In the genomic region with DNA sequence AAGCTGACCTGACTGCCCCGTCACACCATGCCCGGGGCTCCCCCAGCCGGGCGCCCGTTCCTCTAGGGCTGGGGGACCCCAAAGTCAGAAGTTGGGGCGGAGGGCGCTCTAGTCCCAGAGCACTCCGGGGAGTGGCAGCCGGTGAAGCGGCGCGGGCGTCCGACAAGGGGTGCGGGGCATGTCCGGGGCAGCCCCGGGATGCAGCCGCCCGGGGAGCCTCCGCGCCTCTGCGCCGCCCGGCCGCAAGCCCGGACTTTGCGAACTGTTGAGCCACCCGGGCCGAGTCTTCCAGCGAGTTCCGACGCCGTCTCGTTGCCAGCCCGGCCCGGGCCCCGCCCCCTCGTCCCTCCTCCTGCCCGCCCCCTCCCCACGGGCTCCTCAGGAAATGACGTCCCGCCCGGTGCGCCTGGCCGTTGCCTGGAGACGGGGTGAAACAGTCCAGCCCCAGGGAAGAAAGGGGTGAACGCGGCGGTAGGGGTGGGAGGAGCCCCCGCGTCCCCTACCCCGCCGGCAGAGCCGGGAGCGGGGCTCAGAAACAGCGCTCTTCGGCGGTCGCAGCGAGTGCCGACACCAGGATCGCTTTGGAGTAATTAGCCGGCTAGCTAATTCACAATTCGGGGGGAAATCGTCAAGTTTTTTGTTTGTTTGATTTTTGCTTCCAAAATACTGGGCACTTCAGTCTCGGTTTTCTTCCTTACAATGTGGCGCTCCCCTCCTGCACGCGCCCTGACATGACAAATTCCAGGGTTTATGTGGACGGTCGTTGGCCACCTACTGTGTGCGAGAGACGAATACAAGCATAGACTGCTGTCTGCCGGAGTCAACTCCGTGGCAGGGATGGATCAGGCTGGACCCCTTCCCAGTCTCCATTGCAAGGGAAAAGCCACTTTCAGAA, we compare ENCODE assay signal across 1 cellular context.
TF ChIP-seq lines count a peak whose summit lies in the region.

WHRN (minus strand) TSS at position 287 of the 895 bp plus-strand sequence. CDS start 672 bp downstream, outside the sequence.

TF ChIP-seq in HepG2, 621 proteins besides CTCF, POLR2A, EP300 and RAD21 (continued from another document and continues in another):
- no peak for TF ChIP-seq ZBTB40 (IDR thresholded peaks at IDR 0.05)
- TF ChIP-seq ZBTB40 (CRISPR knock-in tag; IDR thresholded peaks at IDR 0.05) = peak; percentile 30; the same call in 1 of the 2 replicates
- no peak for TF ChIP-seq ZNF180 (CRISPR knock-in tag; IDR thresholded peaks at IDR 0.05; ENCODE audit: borderline replicate concordance, low read depth)
- TF ChIP-seq MIER3 (CRISPR knock-in tag; IDR thresholded peaks at IDR 0.05; ENCODE audit: borderline replicate concordance) = no peak
- TF ChIP-seq, protein P1, sequence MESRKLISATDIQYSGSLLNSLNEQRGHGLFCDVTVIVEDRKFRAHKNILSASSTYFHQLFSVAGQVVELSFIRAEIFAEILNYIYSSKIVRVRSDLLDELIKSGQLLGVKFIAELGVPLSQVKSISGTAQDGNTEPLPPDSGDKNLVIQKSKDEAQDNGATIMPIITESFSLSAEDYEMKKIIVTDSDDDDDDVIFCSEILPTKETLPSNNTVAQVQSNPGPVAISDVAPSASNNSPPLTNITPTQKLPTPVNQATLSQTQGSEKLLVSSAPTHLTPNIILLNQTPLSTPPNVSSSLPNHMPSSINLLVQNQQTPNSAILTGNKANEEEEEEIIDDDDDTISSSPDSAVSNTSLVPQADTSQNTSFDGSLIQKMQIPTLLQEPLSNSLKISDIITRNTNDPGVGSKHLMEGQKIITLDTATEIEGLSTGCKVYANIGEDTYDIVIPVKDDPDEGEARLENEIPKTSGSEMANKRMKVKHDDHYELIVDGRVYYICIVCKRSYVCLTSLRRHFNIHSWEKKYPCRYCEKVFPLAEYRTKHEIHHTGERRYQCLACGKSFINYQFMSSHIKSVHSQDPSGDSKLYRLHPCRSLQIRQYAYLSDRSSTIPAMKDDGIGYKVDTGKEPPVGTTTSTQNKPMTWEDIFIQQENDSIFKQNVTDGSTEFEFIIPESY (CRISPR knock-in tag; IDR thresholded peaks at IDR 0.05) = no peak
- TF ChIP-seq MAX (IDR thresholded peaks at IDR 0.05) = peak; percentile 64; the same call in 1 of the 2 replicates
- no peak for TF ChIP-seq ZNF615 (CRISPR knock-in tag; IDR thresholded peaks at IDR 0.05; ENCODE audit: borderline replicate concordance)
- TF ChIP-seq ZNF34 (CRISPR knock-in tag; IDR thresholded peaks at IDR 0.05; ENCODE audit: borderline replicate concordance) = no peak
- TF ChIP-seq SRF (IDR thresholded peaks at IDR 0.05; ENCODE audit: low read depth, low read length) = no peak
- TF ChIP-seq ZNF766 (CRISPR knock-in tag; IDR thresholded peaks at IDR 0.05; ENCODE audit: borderline replicate concordance) = no peak
- TF ChIP-seq, protein P2, sequence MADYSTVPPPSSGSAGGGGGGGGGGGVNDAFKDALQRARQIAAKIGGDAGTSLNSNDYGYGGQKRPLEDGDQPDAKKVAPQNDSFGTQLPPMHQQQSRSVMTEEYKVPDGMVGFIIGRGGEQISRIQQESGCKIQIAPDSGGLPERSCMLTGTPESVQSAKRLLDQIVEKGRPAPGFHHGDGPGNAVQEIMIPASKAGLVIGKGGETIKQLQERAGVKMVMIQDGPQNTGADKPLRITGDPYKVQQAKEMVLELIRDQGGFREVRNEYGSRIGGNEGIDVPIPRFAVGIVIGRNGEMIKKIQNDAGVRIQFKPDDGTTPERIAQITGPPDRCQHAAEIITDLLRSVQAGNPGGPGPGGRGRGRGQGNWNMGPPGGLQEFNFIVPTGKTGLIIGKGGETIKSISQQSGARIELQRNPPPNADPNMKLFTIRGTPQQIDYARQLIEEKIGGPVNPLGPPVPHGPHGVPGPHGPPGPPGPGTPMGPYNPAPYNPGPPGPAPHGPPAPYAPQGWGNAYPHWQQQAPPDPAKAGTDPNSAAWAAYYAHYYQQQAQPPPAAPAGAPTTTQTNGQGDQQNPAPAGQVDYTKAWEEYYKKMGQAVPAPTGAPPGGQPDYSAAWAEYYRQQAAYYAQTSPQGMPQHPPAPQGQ (CRISPR knock-in tag; IDR thresholded peaks at IDR 0.05; ENCODE audit: borderline replicate concordance) = no peak
- TF ChIP-seq MAF1 (CRISPR knock-in tag; IDR thresholded peaks at IDR 0.05; ENCODE audit: borderline replicate concordance) = no peak
- TF ChIP-seq MAZ (IDR thresholded peaks at IDR 0.05; ENCODE audit: borderline replicate concordance, low read depth, low read length) = no peak; the same call in 1 of the 2 replicates
- TF ChIP-seq MAZ (CRISPR knock-in tag; IDR thresholded peaks at IDR 0.05; ENCODE audit: low read depth) = 0 out of 2 replicates have a peak, but pooled peaks have one; percentile 28
- TF ChIP-seq ZFY (CRISPR knock-in tag; IDR thresholded peaks at IDR 0.05) = peak; percentile 60
- 0 out of 2 replicates have a peak, but pooled peaks have one; percentile 42 for TF ChIP-seq ZNF160 (CRISPR knock-in tag; IDR thresholded peaks at IDR 0.05)
- peak; percentile 93 for TF ChIP-seq GABPB1 (CRISPR knock-in tag; IDR thresholded peaks at IDR 0.05)
- peak; percentile 65 for TF ChIP-seq PATZ1 (CRISPR knock-in tag; IDR thresholded peaks at IDR 0.05)
- TF ChIP-seq PRDM15 (CRISPR knock-in tag; IDR thresholded peaks at IDR 0.05) = no peak
- no peak for TF ChIP-seq ZNF496 (CRISPR knock-in tag; IDR thresholded peaks at IDR 0.05; ENCODE audit: insufficient replicate concordance)
- no peak for TF ChIP-seq CEBPB (IDR thresholded peaks at IDR 0.05; ENCODE audit: borderline replicate concordance, low read depth, low read length)
- TF ChIP-seq CREM (IDR thresholded peaks at IDR 0.05) = peak; percentile 66
- TF ChIP-seq CREM (CRISPR knock-in tag; IDR thresholded peaks at IDR 0.05) = no peak
- no peak for TF ChIP-seq CREB3 (CRISPR knock-in tag; IDR thresholded peaks at IDR 0.05)
- TF ChIP-seq TGIF2 (CRISPR knock-in tag; IDR thresholded peaks at IDR 0.05) = no peak
- TF ChIP-seq ZNF264 (CRISPR knock-in tag; IDR thresholded peaks at IDR 0.05) = no peak
- no peak for TF ChIP-seq TRAFD1 (CRISPR knock-in tag; IDR thresholded peaks at IDR 0.05; ENCODE audit: borderline replicate concordance)
